ENCODE assay signal across 30 cellular contexts in genomic region chr7:154505362-154505761, GRCh38.
"Had no signal": no experiment of that assay in that cellular context is flagged by ENCODE, and none has a peak within 500 bp of the region (broad histone marks: within the 10 kb centered on the region; RNA-seq: fewer than 3 reads in every experiment).

No MANE protein-coding gene starts in this region.

- H2AFZ ChIP-seq: hepatocyte, neural progenitor cell had no signal

- H3K4me2 ChIP-seq: hepatocyte, neural progenitor cell had no signal

- H3K27ac Mint-ChIP-seq: activated CD4-positive, alpha-beta T cell treated with anti-CD3 and anti-CD28 coated beads, Interleukin-2, amount 10 ng/mL, durations not matched to agents 7 days and 5 days; activated CD8-positive, alpha-beta memory T cell treated with anti-CD3 and anti-CD28 coated beads, Interleukin-2, amount 10 ng/mL, durations not matched to agents 7 days and 5 days; activated CD8-positive, alpha-beta T cell treated with anti-CD3 and anti-CD28 coated beads for 36 hours; activated naive CD4-positive, alpha-beta T cell treated with anti-CD3 and anti-CD28 coated beads, Interleukin-2, amount 50 U/mL, for 72 hours; activated T-helper 1 cell treated with anti-CD3 and anti-CD28 coated beads, Interleukin-12 subunit alpha, Interleukin-12 subunit beta, Interleukin-2, Interleukin-4 antibody, amounts not matched to agents 30 ng/mL and 10 ng/mL and 1 ng/mL, durations not matched to agents 14 hours and 24 hours and 36 hours; brain; immature natural killer cell; naive thymus-derived CD4-positive, alpha-beta T cell; neural progenitor cell; stimulated activated effector memory CD8-positive, alpha-beta T cell treated with anti-CD3 and anti-CD28 coated beads, Interleukin-12 subunit alpha, Interleukin-12 subunit beta, amount 100 ng/mL, for 72 hours; stimulated activated naive CD8-positive, alpha-beta T cell treated with anti-CD3 and anti-CD28 coated beads, Interleukin-15, amount 100 ng/mL, for 72 hours had no signal

- H3K9me3 Mint-ChIP-seq: stimulated activated effector memory CD8-positive, alpha-beta T cell treated with anti-CD3 and anti-CD28 coated beads, Interleukin-12 subunit alpha, Interleukin-12 subunit beta, amount 100 ng/mL, for 72 hours had no signal

- H3K27ac ChIP-seq: hepatocyte, left lung, neural progenitor cell, tibial nerve, uterus, WERI-Rb-1 had no signal

- H3K27me3 Mint-ChIP-seq: activated CD4-positive, alpha-beta T cell treated with anti-CD3 and anti-CD28 coated beads, Interleukin-2, amount 10 ng/mL, durations not matched to agents 7 days and 5 days; activated CD8-positive, alpha-beta memory T cell treated with anti-CD3 and anti-CD28 coated beads, Interleukin-2, amount 10 ng/mL, durations not matched to agents 7 days and 5 days; activated CD8-positive, alpha-beta T cell treated with anti-CD3 and anti-CD28 coated beads for 36 hours; stimulated activated naive CD8-positive, alpha-beta T cell treated with anti-CD3 and anti-CD28 coated beads, Interleukin-15, amount 100 ng/mL, for 72 hours had no signal

- ATAC-seq: activated CD8-positive, alpha-beta memory T cell treated with anti-CD3 and anti-CD28 coated beads, Interleukin-2, amount 10 ng/mL, durations not matched to agents 7 days and 5 days; activated CD8-positive, alpha-beta T cell treated with anti-CD3 and anti-CD28 coated beads for 36 hours; activated naive CD4-positive, alpha-beta T cell treated with anti-CD3 and anti-CD28 coated beads, Interleukin-2, amount 50 U/mL, for 72 hours; left lung; naive thymus-derived CD4-positive, alpha-beta T cell; sciatic nerve; stimulated activated effector memory CD8-positive, alpha-beta T cell treated with anti-CD3 and anti-CD28 coated beads, Interleukin-12 subunit alpha, Interleukin-12 subunit beta, amount 100 ng/mL, for 72 hours; stimulated activated naive CD8-positive, alpha-beta T cell treated with anti-CD3 and anti-CD28 coated beads, Interleukin-15, amount 100 ng/mL, for 72 hours had no signal

- DNase-seq: activated CD4-positive, alpha-beta T cell treated with anti-CD3 and anti-CD28 coated beads, Interleukin-2, amount 10 ng/mL, durations not matched to agents 7 days and 5 days; activated CD4-positive, CD25-positive, alpha-beta regulatory T cell treated with anti-CD3 and anti-CD28 coated beads, Interleukin-2, amount 50 U/mL, for 72 hours; activated CD8-positive, alpha-beta memory T cell treated with anti-CD3 and anti-CD28 coated beads, Interleukin-2, amount 10 ng/mL, durations not matched to agents 7 days and 5 days; activated CD8-positive, alpha-beta T cell treated with anti-CD3 and anti-CD28 coated beads for 36 hours; activated gamma-delta T cell treated with Interleukin-2 at 50 U/mL for 16 hours; activated T-cell treated with anti-CD3 and anti-CD28 coated beads for 4 hours; aorta; caudate nucleus; dermis blood vessel endothelial cell; effector memory CD4-positive, alpha-beta T cell; foreskin melanocyte; glutamatergic neuron; immature natural killer cell; kidney glomerular epithelial cell; left lung; naive thymus-derived CD4-positive, alpha-beta T cell; posterior cingulate gyrus; small intestine; stimulated activated CD4-positive, alpha-beta T cell treated with anti-CD3 and anti-CD28 coated beads, Interleukin-2, amount 100 ng/mL, for 24 hours; stimulated activated naive CD8-positive, alpha-beta T cell treated with anti-CD3 and anti-CD28 coated beads, Interleukin-15, amount 100 ng/mL, for 72 hours; uterus; WERI-Rb-1 had no signal

- H3K9me3 ChIP-seq: uterus had no signal

- H3K79me2 ChIP-seq: hepatocyte had no signal

- H3K4me3 ChIP-seq: hepatocyte, left lung, neural progenitor cell, tibial nerve, uterus had no signal

- H3K4me1 ChIP-seq: left lung, neural progenitor cell, tibial nerve, uterus had no signal

- H3K4me1 Mint-ChIP-seq: activated CD4-positive, alpha-beta T cell treated with anti-CD3 and anti-CD28 coated beads, Interleukin-2, amount 10 ng/mL, durations not matched to agents 7 days and 5 days; activated CD8-positive, alpha-beta memory T cell treated with anti-CD3 and anti-CD28 coated beads, Interleukin-2, amount 10 ng/mL, durations not matched to agents 7 days and 5 days; immature natural killer cell; naive thymus-derived CD4-positive, alpha-beta T cell; stimulated activated effector memory CD8-positive, alpha-beta T cell treated with anti-CD3 and anti-CD28 coated beads, Interleukin-12 subunit alpha, Interleukin-12 subunit beta, amount 100 ng/mL, for 72 hours; stimulated activated naive CD8-positive, alpha-beta T cell treated with anti-CD3 and anti-CD28 coated beads, Interleukin-15, amount 100 ng/mL, for 72 hours had no signal

- H3K36me3 ChIP-seq: left lung, neural progenitor cell, tibial nerve, uterus, WERI-Rb-1 had no signal

- H3K36me3 Mint-ChIP-seq: activated CD8-positive, alpha-beta memory T cell treated with anti-CD3 and anti-CD28 coated beads, Interleukin-2, amount 10 ng/mL, durations not matched to agents 7 days and 5 days; immature natural killer cell; neural progenitor cell; stimulated activated effector memory CD8-positive, alpha-beta T cell treated with anti-CD3 and anti-CD28 coated beads, Interleukin-12 subunit alpha, Interleukin-12 subunit beta, amount 100 ng/mL, for 72 hours had no signal

- H3K4me3 Mint-ChIP-seq: activated CD4-positive, alpha-beta T cell treated with anti-CD3 and anti-CD28 coated beads, Interleukin-2, amount 10 ng/mL, durations not matched to agents 7 days and 5 days; activated CD8-positive, alpha-beta memory T cell treated with anti-CD3 and anti-CD28 coated beads, Interleukin-2, amount 10 ng/mL, durations not matched to agents 7 days and 5 days; activated CD8-positive, alpha-beta T cell treated with anti-CD3 and anti-CD28 coated beads for 36 hours; activated T-helper 1 cell treated with anti-CD3 and anti-CD28 coated beads, Interleukin-12 subunit alpha, Interleukin-12 subunit beta, Interleukin-2, Interleukin-4 antibody, amounts not matched to agents 30 ng/mL and 10 ng/mL and 1 ng/mL, durations not matched to agents 14 hours and 24 hours and 36 hours; brain; immature natural killer cell; naive thymus-derived CD4-positive, alpha-beta T cell; neural progenitor cell; stimulated activated effector memory CD8-positive, alpha-beta T cell treated with anti-CD3 and anti-CD28 coated beads, Interleukin-12 subunit alpha, Interleukin-12 subunit beta, amount 100 ng/mL, for 72 hours; stimulated activated naive CD8-positive, alpha-beta T cell treated with anti-CD3 and anti-CD28 coated beads, Interleukin-15, amount 100 ng/mL, for 72 hours had no signal

- H3K27me3 ChIP-seq: hepatocyte, left lung, neural progenitor cell, tibial nerve, uterus had no signal

- H3K9ac ChIP-seq: neural progenitor cell had no signal
